In genomic region chr9:34664281-34665108, GRCh38 we compare ENCODE assay signal across 8 cellular contexts. TPM values are rescaled to one million over a fixed set of nuclear protein-coding genes. Genes with fewer than 3 reads are reported as not detected.
A peak's percentile ranks its signal among the peaks of the same experiment; 100 is the strongest.
DNase-seq lines count a peak whose midpoint lies in the region; ATAC-seq and TF ChIP-seq lines count a peak whose summit lies in the region.

No MANE protein-coding gene starts in this region.

- peak overlapping the region; percentile 60 for H3K27ac ChIP-seq in osteoblast (ENCODE audit: low read depth, low read length)
- peak overlapping the region; percentile 99 to 100 (median 100) for H3K27ac ChIP-seq in tibial nerve

- H2AFZ ChIP-seq in osteoblast (ENCODE audit: low read length), result peak overlapping the region; percentile 74

- H3K4me1 ChIP-seq in osteoblast (ENCODE audit: insufficient read depth, low read length) (peaks cover 12% of the 10 kb centered on the region), tibial nerve (peaks cover 0 to 30% (median 7%) of the 10 kb centered on the region in 4 donors)

- intact Hi-C loops in head of caudate nucleus (cut with DNase I), result loop anchor here (5.0 kb wide), 1 partner anchor 38 kb away; no protein-coding TSS in a partner anchor

- peak overlapping the region; percentile 87 for H3K27ac Mint-ChIP-seq in activated naive CD8-positive, alpha-beta T cell

- peak in 1 of 2 donors; percentile 21 for TF ChIP-seq EP300 in tibial nerve (IDR thresholded peaks at IDR 0.05)

- H4K20me1 ChIP-seq in osteoblast (ENCODE audit: insufficient read depth, low read length), result peaks cover 3% of the 10 kb centered on the region

- TF ChIP-seq CTCF in AG09319 (IDR thresholded peaks at IDR 0.05; ENCODE audit: low read depth, low read length) (peak; percentile 98), osteoblast (IDR thresholded peaks at IDR 0.05; ENCODE audit: extremely low read depth, low read depth, low read length) (peak; percentile 100), tibial nerve (IDR thresholded peaks at IDR 0.05) (peak; percentile 69 to 86 (median 83))

- H3K27me3 ChIP-seq in osteoblast (ENCODE audit: insufficient read depth, low read length) (no peaks in the 10 kb centered on the region), tibial nerve (no peaks in the 10 kb centered on the region)

- 12% methylated on average over 25 of the region's 25 CpGs for WGBS in tibial nerve, 2 donors

- no peak for TF ChIP-seq POLR2A in tibial nerve (IDR thresholded peaks at IDR 0.05)

- ATAC-seq in GM18867 (IDR thresholded peaks at IDR 0.05; ENCODE audit: unreplicated experiment) (peak; percentile 40), HG03571 (IDR thresholded peaks at IDR 0.05; ENCODE audit: unreplicated experiment) (peak; percentile 54)

- peaks cover 47% of the 10 kb centered on the region for H3K4me1 Mint-ChIP-seq in activated naive CD8-positive, alpha-beta T cell (ENCODE audit: low read depth)

- DNase-seq in AG09319 (ENCODE audit: extremely low read depth, low read depth) (peak; percentile 44), SK-MEL-5 (ENCODE audit: low read depth, low spot score) (peak; percentile 84), head of caudate nucleus (peak; percentile 63 to 93 (median 81)), osteoblast (ENCODE audit: insufficient read length, low spot score, missing footprints) (peak; percentile 97), tibial nerve (ENCODE audit: low spot score in 2 of 2) (peak; percentile 70 to 92)

- H3K36me3 Mint-ChIP-seq in activated naive CD8-positive, alpha-beta T cell, result peaks cover 9% of the 10 kb centered on the region

- H3K27me3 Mint-ChIP-seq in activated naive CD8-positive, alpha-beta T cell, result no peaks in the 10 kb centered on the region

- H3K4me3 ChIP-seq in osteoblast (ENCODE audit: insufficient read depth, low read length) (peak overlapping the region; percentile 94), tibial nerve (peak overlapping the region; percentile 75 to 89 (median 86))

- no peaks in the 10 kb centered on the region for H3K9me3 ChIP-seq in osteoblast (ENCODE audit: low read depth, low read length)
- H3K9me3 ChIP-seq in tibial nerve, result no peaks in the 10 kb centered on the region

- peak overlapping the region; percentile 83 for H3K4me2 ChIP-seq in osteoblast (ENCODE audit: insufficient read depth, low read length)

- in situ Hi-C loops in SK-MEL-5 (cut with HindIII; ENCODE audit: low pct_unique_long_range_greater_than_20kb, low sequenced_read_pairs), result no loop called here

- H3K4me3 Mint-ChIP-seq in activated naive CD8-positive, alpha-beta T cell, result peak overlapping the region; percentile 91

- peaks cover 5% of the 10 kb centered on the region for H3K9me3 Mint-ChIP-seq in activated naive CD8-positive, alpha-beta T cell (ENCODE audit: low read depth)

- peaks cover 21% of the 10 kb centered on the region for H3K79me2 ChIP-seq in osteoblast (ENCODE audit: insufficient read depth, low read length)

- H3K36me3 ChIP-seq in osteoblast (ENCODE audit: insufficient read depth, low read length) (no peaks in the 10 kb centered on the region), tibial nerve (peaks cover 0 to 51% (median 0%) of the 10 kb centered on the region in 3 donors)

RNA-seq across cellular contexts. Expression of gene CCL27, which starts 2.0 kb away (rescaled TPM):
- not detected in 2 replicates for total RNA-seq in SK-MEL-5 (2014; rRNA removed; shearing (Covaris generic))
- 0.22 TPM in 1 of 2 replicates, not detected in the other for polyA plus RNA-seq in SK-MEL-5 (2015; cell fraction: cytosol; rRNA removed)
- polyA plus RNA-seq in SK-MEL-5 (2015; cell fraction: nucleus; rRNA removed), result not detected in 2 replicates
- total RNA-seq in osteoblast (0.36 TPM in 1 of 2 replicates, not detected in the other), tibial nerve (10 to 100 TPM in 1 of 4 donors, not detected in 3; 45.1 TPM)

RNA-seq across cellular contexts. Expression of gene IL11RA, which starts 12.5 kb away (rescaled TPM):
- total RNA-seq in SK-MEL-5 (2014; rRNA removed; shearing (Covaris generic)), result 16.2 and 17.7 TPM in 2 replicates
- polyA plus RNA-seq in SK-MEL-5 (2015; cell fraction: cytosol; rRNA removed), result 23.1 and 24.3 TPM in 2 replicates
- 50.2 and 70.4 TPM in 2 replicates for polyA plus RNA-seq in SK-MEL-5 (2015; cell fraction: nucleus; rRNA removed)
- total RNA-seq in osteoblast, result 34.4 and 38.0 TPM in 2 replicates
- total RNA-seq in tibial nerve, result 10 to 100 TPM; 27.3 to 48.8 (median 39.6) TPM

RNA-seq across cellular contexts. Expression of gene GALT, which starts 18.0 kb away (rescaled TPM):
- 14.4 and 22.0 TPM in 2 replicates for total RNA-seq in SK-MEL-5 (2014; rRNA removed; shearing (Covaris generic))
- polyA plus RNA-seq in SK-MEL-5 (2015; cell fraction: cytosol; rRNA removed), result 9.9 and 14.9 TPM in 2 replicates
- polyA plus RNA-seq in SK-MEL-5 (2015; cell fraction: nucleus; rRNA removed), result 244 and 344 TPM in 2 replicates
- total RNA-seq in osteoblast (32.6 and 38.9 TPM in 2 replicates), tibial nerve (10 to 100 TPM; 38.5 to 75.3 (median 63.7) TPM)

RNA-seq across cellular contexts. Expression of gene CCL19, which starts 26.6 kb away (rescaled TPM):
- total RNA-seq in SK-MEL-5 (2014; rRNA removed; shearing (Covaris generic)), result not detected in 2 replicates
- not detected in 2 replicates for polyA plus RNA-seq in SK-MEL-5 (2015; cell fraction: cytosol; rRNA removed)
- not detected in 2 replicates for polyA plus RNA-seq in SK-MEL-5 (2015; cell fraction: nucleus; rRNA removed)
- total RNA-seq in osteoblast, result not detected in 2 replicates
- not detected for total RNA-seq in tibial nerve

RNA-seq across cellular contexts. Expression of gene SIGMAR1, which starts 26.9 kb away (rescaled TPM):
- total RNA-seq in SK-MEL-5 (2014; rRNA removed; shearing (Covaris generic)), result 94.0 and 119 TPM in 2 replicates
- 304 and 319 TPM in 2 replicates for polyA plus RNA-seq in SK-MEL-5 (2015; cell fraction: cytosol; rRNA removed)
- 67.7 and 101 TPM in 2 replicates for polyA plus RNA-seq in SK-MEL-5 (2015; cell fraction: nucleus; rRNA removed)
- total RNA-seq in osteoblast (72.7 and 73.4 TPM in 2 replicates), tibial nerve (100 to 1,000 TPM in 2 of 4 donors, 10 to 100 TPM in 2; 92.6 to 128 (median 107) TPM)

Comparison
In these comparisons a context has a peak if more than half of its experiments do, and no peak if none do; other contexts are left out.
1. Peak in every context shown above with its lines: DNase-seq, ATAC-seq, H3K4me3 ChIP-seq and H3K27ac ChIP-seq.
2. DNase-seq: peak in every context shown above with its lines; median percentile 97 in osteoblast; 84 in SK-MEL-5; 81 in head of caudate nucleus; 81 in tibial nerve; 44 in AG09319.